In genomic region chr20:57718490-57719009, GRCh38 we compare ENCODE assay signal across 7 cellular contexts. TPM values are rescaled to one million over a fixed set of nuclear protein-coding genes. Genes with fewer than 3 reads are reported as not detected.
DNase-seq lines count a peak whose midpoint lies in the region; ATAC-seq and TF ChIP-seq lines count a peak whose summit lies in the region.

No MANE protein-coding gene starts in this region.

- no peak overlapping the region for H3K27ac ChIP-seq in mammary epithelial cell (ENCODE audit: insufficient read depth, low read depth, low read length)

- peaks cover 47% of the 10 kb centered on the region for H3K4me1 ChIP-seq in mammary epithelial cell (ENCODE audit: insufficient read depth, low read length)
- H3K4me1 ChIP-seq in skeletal muscle satellite cell (ENCODE audit: control insufficient read depth, insufficient read depth, low read length): peaks cover 51% of the 10 kb centered on the region

- peak overlapping the region; percentile 94 for H2AFZ ChIP-seq in mammary epithelial cell (ENCODE audit: low read depth, low read length)

- in situ Hi-C loops in mammary epithelial cell (cut with MboI; ENCODE audit: low sequenced_read_pairs in 2 of 2): no loop called here

- H3K27me3 ChIP-seq in mammary epithelial cell (ENCODE audit: insufficient read depth, low read length) (no peaks in the 10 kb centered on the region), skeletal muscle satellite cell (ENCODE audit: control insufficient read depth, insufficient read depth, low read length) (peaks cover 29% of the 10 kb centered on the region)

- intact Hi-C loops in mammary epithelial cell (cut with micrococcal nuclease): loop anchor here (5.0 kb wide), 1 partner anchor 184 kb away; no protein-coding TSS in a partner anchor

- H3K9me3 ChIP-seq in mammary epithelial cell (replicated peaks; ENCODE audit: insufficient read depth, low read length) (no peaks in the 10 kb centered on the region), iPS-18c (ENCODE audit: control insufficient read depth, insufficient read depth, low read length) (peaks cover 2% of the 10 kb centered on the region), skeletal muscle satellite cell (replicated peaks; ENCODE audit: low read length) (no peaks in the 10 kb centered on the region)

- H3K4me3 ChIP-seq in WI38 (ENCODE audit: low read depth, low read length): peak overlapping the region; percentile 33
- peak overlapping the region; percentile 41 to 56 (median 49) for H3K4me3 ChIP-seq in mammary epithelial cell (replicated peaks in 1 of 3; ENCODE audit: insufficient read depth in 1 of 3, low read depth in 2 of 3, low read length in 3 of 3)
- peak overlapping the region; percentile 38 for H3K4me3 ChIP-seq in iPS-18c (ENCODE audit: insufficient read depth, low read depth, low read length)
- peak overlapping the region; percentile 65 for H3K4me3 ChIP-seq in skeletal muscle satellite cell (ENCODE audit: low read length)

- CTCF ChIA-PET in mammary epithelial cell (lab: Charles Lee; ENCODE audit: low non-redundant PET): interaction anchor here (0.5 kb wide), 1 partner anchor 763 kb away, joined by 4 read pairs; no protein-coding TSS in a partner anchor

- dilution Hi-C loops in mammary epithelial cell (cut with HindIII; ENCODE audit: low sequenced_read_pairs): no loop called here

- peak overlapping the region; percentile 84 for H3K4me2 ChIP-seq in mammary epithelial cell (ENCODE audit: insufficient read depth, low read depth, low read length)
- H3K4me2 ChIP-seq in skeletal muscle satellite cell (ENCODE audit: low read length): peak overlapping the region; percentile 85

- peaks cover 1% of the 10 kb centered on the region for H3K79me2 ChIP-seq in mammary epithelial cell (ENCODE audit: insufficient read depth, low read length)

- DNase-seq in NCI-H2029 treated with DMSO at 0.1 percent for 48 hours (lab: John Stamatoyannopoulos, UW) (peak; percentile 77), mammary epithelial cell (peak; percentile 97)

- no peaks in the 10 kb centered on the region for H4K20me1 ChIP-seq in mammary epithelial cell (ENCODE audit: insufficient read depth, low read length)

- no TSS peak for BruUV-seq in mammary epithelial cell (replicated peaks; lab: Mats Ljungman, UMichigan)

- H3K9ac ChIP-seq in mammary epithelial cell (ENCODE audit: insufficient read depth, low read length) (no peak overlapping the region), skeletal muscle satellite cell (ENCODE audit: low read depth, low read length) (peak overlapping the region; percentile 42)

- ATAC-seq in GM18520 (IDR thresholded peaks at IDR 0.05; ENCODE audit: unreplicated experiment): peak; percentile 84
- ATAC-seq in HG03039 (IDR thresholded peaks at IDR 0.05; ENCODE audit: unreplicated experiment): peak; percentile 91

- H3K36me3 ChIP-seq in mammary epithelial cell (ENCODE audit: insufficient read depth, low read length) (no peaks in the 10 kb centered on the region), skeletal muscle satellite cell (ENCODE audit: insufficient read depth, low read length) (no peaks in the 10 kb centered on the region)

- TF ChIP-seq CTCF in WI38 (IDR thresholded peaks at IDR 0.05; ENCODE audit: low read depth, low read length): no peak
- no peak for TF ChIP-seq CTCF in mammary epithelial cell (conservative IDR thresholded peaks at IDR 0.05 in 1 of 2, IDR thresholded peaks at IDR 0.05 in 1 of 2; ENCODE audit: extremely low read depth in 1 of 2, insufficient read depth in 1 of 2, low read depth in 1 of 2, low read length in 2 of 2)

- 1% methylated on average over 16 of the region's 31 CpGs for WGBS in mammary epithelial cell (ENCODE audit: low coverage, missing lambda C conversion rate)

RNA-seq across cellular contexts. Expression of gene PMEPA1, which starts 8.7 kb away (rescaled TPM):
- total RNA-seq in mammary epithelial cell: 100 to 1,000 TPM; 100 to 108 TPM
- polyA plus RNA-seq in mammary epithelial cell: 67.5 TPM
- polyA minus RNA-seq in mammary epithelial cell: 51.3 TPM
- total RNA-seq in skeletal muscle satellite cell (2012; rRNA removed): 0.25 and 3.1 TPM in 2 replicates
